16 cellular contexts compared by ENCODE assay signal in genomic region chr19:6593651-6594416, GRCh38. TPM values are rescaled to one million over a fixed set of nuclear protein-coding genes. Genes with fewer than 3 reads are reported as not detected.
DNase-seq lines count a peak whose midpoint lies in the region; ATAC-seq and TF ChIP-seq lines count a peak whose summit lies in the region.
"Had no signal": no experiment of that assay in that cellular context is flagged by ENCODE, and none has a peak within 500 bp of the region (broad histone marks: within the 10 kb centered on the region; RNA-seq: fewer than 3 reads in every experiment).

No MANE protein-coding gene starts in this region.

- H3K4me3 ChIP-seq in DND-41 (ENCODE audit: low read depth in 1 of 2, low read length in 2 of 2) (no peak overlapping the region), Panc1 (ENCODE audit: low read depth in 2 of 2, low read length in 2 of 2) (no peak overlapping the region), testis (no peak overlapping the region)
- H3K4me3 ChIP-seq: smooth muscle cell, vagina had no signal

- no peak for TF ChIP-seq POLR2A in testis (IDR thresholded peaks at IDR 0.05)

- DNase-seq in DND-41 = no peak
- peak; percentile 55 for DNase-seq in GM13976 (ENCODE audit: low spot score)
- DNase-seq in Panc1 (ENCODE audit: low read depth, low spot score) = no peak
- DNase-seq in central memory CD8-positive, alpha-beta T cell (ENCODE audit: low spot score in 2 of 2) = no peak
- DNase-seq in testis = no peak
- no peak for DNase-seq in nephron progenitor cell
- DNase-seq: activated CD4-positive, alpha-beta T cell treated with anti-CD3 and anti-CD28 coated beads for 48 hours; dermis blood vessel endothelial cell; hippocampal formation; left cardiac atrium; NCI-H2029; NCI-H510A had no signal

- no peak overlapping the region for H3K9ac ChIP-seq in DND-41 (ENCODE audit: low read depth, low read length)

- peaks cover 11% of the 10 kb centered on the region for H3K79me2 ChIP-seq in DND-41 (ENCODE audit: insufficient read depth, low read length)

- H3K4me2 ChIP-seq in DND-41 (ENCODE audit: insufficient read depth, low read length) = no peak overlapping the region
- H3K4me2 ChIP-seq: smooth muscle cell had no signal

- POLR2A ChIA-PET in Panc1 (lab: Charles Lee) = no interaction called here

- peak overlapping the region; percentile 56 for H2AFZ ChIP-seq in DND-41 (ENCODE audit: low read depth, low read length)

- peaks cover 23% of the 10 kb centered on the region for H3K27me3 Mint-ChIP-seq in central memory CD8-positive, alpha-beta T cell
- peaks cover 84% of the 10 kb centered on the region for H3K27me3 Mint-ChIP-seq in nephron progenitor cell (ENCODE audit: low read depth, poor library complexity)

- peaks cover 10% of the 10 kb centered on the region for H3K36me3 Mint-ChIP-seq in central memory CD8-positive, alpha-beta T cell (ENCODE audit: insufficient read depth)
- peaks cover 4% of the 10 kb centered on the region for H3K36me3 Mint-ChIP-seq in nephron progenitor cell (ENCODE audit: low read depth)

- intact Hi-C loops in Panc1 (cut with micrococcal nuclease; ENCODE audit: unreplicated experiment) = no loop called here
- intact Hi-C loops in testis (cut with DNase I; ENCODE audit: low total_unique reads) = no loop called here

- no peaks in the 10 kb centered on the region for H3K9me3 Mint-ChIP-seq in central memory CD8-positive, alpha-beta T cell
- peaks cover 48% of the 10 kb centered on the region for H3K9me3 Mint-ChIP-seq in nephron progenitor cell

- ATAC-seq in DND-41 (ENCODE audit: insufficient read depth, low read depth) (no peak), Panc1 (no peak), HG02938 (IDR thresholded peaks at IDR 0.05; ENCODE audit: unreplicated experiment) (no peak)
- no peak for ATAC-seq in central memory CD8-positive, alpha-beta T cell (replicated peaks; ENCODE audit: extremely low read depth, poor library complexity, severe bottlenecking)
- ATAC-seq: left cardiac atrium had no signal

- peak overlapping the region; percentile 33 for H3K27ac Mint-ChIP-seq in central memory CD8-positive, alpha-beta T cell (ENCODE audit: low read depth)
- no peak overlapping the region for H3K27ac Mint-ChIP-seq in nephron progenitor cell

- BruUV-seq in Panc1 (replicated peaks; lab: Mats Ljungman, UMichigan) = no TSS peak

- H3K36me3 ChIP-seq in DND-41 (ENCODE audit: insufficient read depth, low read length) (no peaks in the 10 kb centered on the region; the same call in 1 of the 2 replicates), Panc1 (ENCODE audit: control insufficient read depth, insufficient read depth, low read length) (no peaks in the 10 kb centered on the region), testis (ENCODE audit: low read depth, missing control alignments) (no peaks in the 10 kb centered on the region)
- H3K36me3 ChIP-seq: vagina had no signal

- H3K27me3 ChIP-seq in DND-41 (ENCODE audit: insufficient read depth, low read length, poor library complexity) (peaks cover 5% of the 10 kb centered on the region), Panc1 (ENCODE audit: control insufficient read depth, insufficient read depth, low read length) (no peaks in the 10 kb centered on the region), testis (no peaks in the 10 kb centered on the region)
- H3K27me3 ChIP-seq: vagina had no signal

- 57 to 70% methylated on average over 11 of the region's 11 CpGs for WGBS in testis, 2 donors

- H3K9me3 ChIP-seq in DND-41 (ENCODE audit: insufficient read depth, low read length, severe bottlenecking) (no peaks in the 10 kb centered on the region), Panc1 (ENCODE audit: control insufficient read depth, insufficient read depth, low read depth, low read length) (no peaks in the 10 kb centered on the region), testis (no peaks in the 10 kb centered on the region)
- H3K9me3 ChIP-seq: vagina had no signal

- H4K20me1 ChIP-seq in DND-41 (ENCODE audit: insufficient read depth, low read length) = no peaks in the 10 kb centered on the region

- H3K4me3 Mint-ChIP-seq in central memory CD8-positive, alpha-beta T cell = peak overlapping the region; percentile 47
- no peak overlapping the region for H3K4me3 Mint-ChIP-seq in nephron progenitor cell

- in situ Hi-C loops in GM13976 (cut with MboI; ENCODE audit: low sequenced_read_pairs, unreplicated experiment) = no loop called here
- in situ Hi-C loops in Panc1 (cut with HindIII; ENCODE audit: low pct_unique_long_range_greater_than_20kb, low sequenced_read_pairs) = no loop called here

- peaks cover 41% of the 10 kb centered on the region for H3K4me1 Mint-ChIP-seq in central memory CD8-positive, alpha-beta T cell
- H3K4me1 Mint-ChIP-seq in nephron progenitor cell = peaks cover 6% of the 10 kb centered on the region

- no peak for TF ChIP-seq CTCF in DND-41 (IDR thresholded peaks at IDR 0.05; ENCODE audit: borderline replicate concordance, extremely low read depth, low read length, poor library complexity, severe bottlenecking)
- TF ChIP-seq CTCF in GM13976 (IDR thresholded peaks at IDR 0.05; ENCODE audit: borderline replicate concordance, control extremely low read depth, extremely low read depth, insufficient read depth, missing control alignments) = no peak
- no peak for TF ChIP-seq CTCF in Panc1 (IDR thresholded peaks at IDR 0.05)
- no peak for TF ChIP-seq CTCF in testis (IDR thresholded peaks at IDR 0.05)
- no peak for TF ChIP-seq CTCF in nephron progenitor cell (IDR thresholded peaks at IDR 0.05)

- CTCF ChIA-PET in Panc1 (lab: Charles Lee) = interaction anchor here (0.6 kb wide), 1 partner anchor 57 kb away, joined by 4 read pairs; no protein-coding TSS in a partner anchor

- H3K4me1 ChIP-seq in DND-41 (ENCODE audit: insufficient read depth, low read length) (peaks cover 44% of the 10 kb centered on the region), Panc1 (ENCODE audit: control insufficient read depth, insufficient read depth, low read length) (no peaks in the 10 kb centered on the region), testis (peaks cover under 1% of the 10 kb centered on the region)

- H3K27ac ChIP-seq in DND-41 (ENCODE audit: low read length) (no peak overlapping the region), Panc1 (ENCODE audit: low read length) (peak overlapping the region; percentile 4; the same call in 1 of the 2 replicates), testis (no peak overlapping the region)
- H3K27ac ChIP-seq: vagina had no signal

RNA-seq across cellular contexts. Expression of gene CD70, which starts 2.9 kb away (rescaled TPM):
- 45.4 TPM for total RNA-seq in Panc1 (2021; ENCODE audit: unreplicated experiment)
- polyA plus RNA-seq in Panc1 (2012; ENCODE audit: insufficient read length) = 62.7 TPM
- 1 to 10 TPM in 1 of 2 donors, not detected in 1; 1.0 TPM for total RNA-seq in testis
- polyA plus RNA-seq in testis (ENCODE audit: insufficient read depth, low read depth, low replicate concordance) = 0.63 TPM
- total RNA-seq: dermis blood vessel endothelial cell, left cardiac atrium, vagina had no signal
- polyA plus RNA-seq: CD14-positive monocyte, smooth muscle cell had no signal

Comparison
In these comparisons a context has a peak if more than half of its experiments do, and no peak if none do; other contexts are left out.
1. RNA of gene CD70, which starts 2.9 kb away (total RNA-seq): 45.4 TPM in Panc1 (single experiment); 1.0 TPM in testis; every median in the first group is over 10 times any median in the second.